ENCODE assay signal across 31 cellular contexts in genomic region chr16:12737563-12737962, GRCh38.
"Had no signal": no experiment of that assay in that cellular context is flagged by ENCODE, and none has a peak within 500 bp of the region (broad histone marks: within the 10 kb centered on the region; RNA-seq: fewer than 3 reads in every experiment).

No MANE protein-coding gene starts in this region.

- H3K4me1 Mint-ChIP-seq: activated CD4-positive, alpha-beta T cell treated with anti-CD3 and anti-CD28 coated beads for 36 hours; activated CD4-positive, alpha-beta T cell treated with anti-CD3 and anti-CD28 coated beads, Interleukin-2, amount 10 ng/mL, durations not matched to agents 24 days and 14 days; central memory CD8-positive, alpha-beta T cell had no signal

- H3K4me1 ChIP-seq: esophagus muscularis mucosa, foreskin keratinocyte, gastrocnemius medialis, heart left ventricle had no signal

- DNase-seq: activated CD4-positive, alpha-beta memory T cell treated with anti-CD3 and anti-CD28 coated beads for 36 hours; activated CD4-positive, alpha-beta T cell treated with anti-CD3 and anti-CD28 coated beads for 36 hours; activated CD4-positive, alpha-beta T cell treated with anti-CD3 and anti-CD28 coated beads, Interleukin-2, amount 10 ng/mL, durations not matched to agents 24 days and 14 days; activated CD4-positive, CD25-positive, alpha-beta regulatory T cell; activated CD4-positive, CD25-positive, alpha-beta regulatory T cell treated with anti-CD3 and anti-CD28 coated beads, Interleukin-2, amount 50 U/mL, for 72 hours; activated CD8-positive, alpha-beta T cell treated with anti-CD3 and anti-CD28 coated beads, Interleukin-2, amount 10 ng/mL, durations not matched to agents 7 days and 5 days; activated gamma-delta T cell treated with Interleukin-2 at 50 U/mL for 16 hours; activated naive CD4-positive, alpha-beta T cell treated with anti-CD3 and anti-CD28 coated beads, Interleukin-2, amount 50 U/mL, for 16 hours; activated naive CD4-positive, alpha-beta T cell treated with Interleukin-2 at 50 U/mL for 16 hours; activated T-cell treated with anti-CD3 and anti-CD28 coated beads for 4 hours; activated T-cell treated with anti-CD3 and anti-CD28 coated beads, Interleukin-2, amount 50 U/mL, for 24 hours; activated T-cell treated with anti-CD3 and anti-CD28 coated beads, Interleukin-2, amount 50 U/mL, for 72 hours; amniotic stem cell; anterior cingulate cortex; brain microvascular endothelial cell; dorsolateral prefrontal cortex; effector memory CD4-positive, alpha-beta T cell; erythroblast; foreskin keratinocyte; gastrocnemius medialis; glutamatergic neuron; heart left ventricle; T-helper 2 cell had no signal

- H3K27ac ChIP-seq: brain microvascular endothelial cell, coronary artery, dorsolateral prefrontal cortex, esophagus muscularis mucosa, foreskin keratinocyte, gastrocnemius medialis, heart left ventricle had no signal

- H3K4me3 ChIP-seq: coronary artery, dorsolateral prefrontal cortex, esophagus muscularis mucosa, gastrocnemius medialis, heart left ventricle had no signal

- H3K36me3 ChIP-seq: brain microvascular endothelial cell, gastrocnemius medialis had no signal

- H3K27me3 Mint-ChIP-seq: activated CD4-positive, alpha-beta memory T cell treated with anti-CD3 and anti-CD28 coated beads for 36 hours; activated CD4-positive, alpha-beta T cell treated with anti-CD3 and anti-CD28 coated beads for 36 hours; activated CD4-positive, alpha-beta T cell treated with anti-CD3 and anti-CD28 coated beads, Interleukin-2, amount 10 ng/mL, durations not matched to agents 24 days and 14 days; activated naive CD8-positive, alpha-beta T cell; activated T-cell treated with anti-CD3 and anti-CD28 coated beads, Interleukin-2, amount 50 U/mL, for 24 hours; central memory CD8-positive, alpha-beta T cell; dendritic cell treated with granulocyte-macrophage colony-stimulating factor and Interleukin-4, amounts not matched to agents 40 ng/mL and 50 ng/mL, for 4 days had no signal

- ATAC-seq: activated CD4-positive, alpha-beta T cell treated with anti-CD3 and anti-CD28 coated beads for 36 hours; activated CD8-positive, alpha-beta T cell treated with anti-CD3 and anti-CD28 coated beads, Interleukin-2, amount 10 ng/mL, durations not matched to agents 7 days and 5 days; activated T-cell treated with anti-CD3 and anti-CD28 coated beads, Interleukin-2, amount 50 U/mL, for 72 hours; foreskin keratinocyte; gastrocnemius medialis; heart left ventricle had no signal

- H3K27ac Mint-ChIP-seq: activated CD4-positive, alpha-beta memory T cell treated with anti-CD3 and anti-CD28 coated beads for 36 hours; activated CD4-positive, alpha-beta T cell treated with anti-CD3 and anti-CD28 coated beads for 36 hours; activated CD4-positive, alpha-beta T cell treated with anti-CD3 and anti-CD28 coated beads, Interleukin-2, amount 10 ng/mL, durations not matched to agents 24 days and 14 days; activated CD8-positive, alpha-beta T cell treated with anti-CD3 and anti-CD28 coated beads, Interleukin-2, amount 10 ng/mL, durations not matched to agents 7 days and 5 days; activated naive CD8-positive, alpha-beta T cell; activated T-cell treated with anti-CD3 and anti-CD28 coated beads, Interleukin-2, amount 50 U/mL, for 24 hours; activated T-cell treated with anti-CD3 and anti-CD28 coated beads, Interleukin-2, amount 50 U/mL, for 72 hours; dendritic cell treated with granulocyte-macrophage colony-stimulating factor and Interleukin-4, amounts not matched to agents 40 ng/mL and 50 ng/mL, for 4 days had no signal

- H3K27me3 ChIP-seq: brain microvascular endothelial cell, dorsolateral prefrontal cortex, esophagus muscularis mucosa, foreskin keratinocyte, gastrocnemius medialis, heart left ventricle had no signal

- FAIRE-seq: astrocyte, bronchial epithelial cell, TTC549 had no signal

- H3K4me3 Mint-ChIP-seq: activated CD4-positive, alpha-beta memory T cell treated with anti-CD3 and anti-CD28 coated beads for 36 hours; activated CD4-positive, alpha-beta T cell treated with anti-CD3 and anti-CD28 coated beads for 36 hours; activated CD4-positive, alpha-beta T cell treated with anti-CD3 and anti-CD28 coated beads, Interleukin-2, amount 10 ng/mL, durations not matched to agents 24 days and 14 days; activated CD8-positive, alpha-beta T cell treated with anti-CD3 and anti-CD28 coated beads, Interleukin-2, amount 10 ng/mL, durations not matched to agents 7 days and 5 days; activated naive CD8-positive, alpha-beta T cell; activated T-cell treated with anti-CD3 and anti-CD28 coated beads, Interleukin-2, amount 50 U/mL, for 24 hours; activated T-cell treated with anti-CD3 and anti-CD28 coated beads, Interleukin-2, amount 50 U/mL, for 72 hours; central memory CD8-positive, alpha-beta T cell; dendritic cell treated with granulocyte-macrophage colony-stimulating factor and Interleukin-4, amounts not matched to agents 40 ng/mL and 50 ng/mL, for 4 days had no signal
